9 cellular contexts compared by ENCODE assay signal in the genomic region with DNA sequence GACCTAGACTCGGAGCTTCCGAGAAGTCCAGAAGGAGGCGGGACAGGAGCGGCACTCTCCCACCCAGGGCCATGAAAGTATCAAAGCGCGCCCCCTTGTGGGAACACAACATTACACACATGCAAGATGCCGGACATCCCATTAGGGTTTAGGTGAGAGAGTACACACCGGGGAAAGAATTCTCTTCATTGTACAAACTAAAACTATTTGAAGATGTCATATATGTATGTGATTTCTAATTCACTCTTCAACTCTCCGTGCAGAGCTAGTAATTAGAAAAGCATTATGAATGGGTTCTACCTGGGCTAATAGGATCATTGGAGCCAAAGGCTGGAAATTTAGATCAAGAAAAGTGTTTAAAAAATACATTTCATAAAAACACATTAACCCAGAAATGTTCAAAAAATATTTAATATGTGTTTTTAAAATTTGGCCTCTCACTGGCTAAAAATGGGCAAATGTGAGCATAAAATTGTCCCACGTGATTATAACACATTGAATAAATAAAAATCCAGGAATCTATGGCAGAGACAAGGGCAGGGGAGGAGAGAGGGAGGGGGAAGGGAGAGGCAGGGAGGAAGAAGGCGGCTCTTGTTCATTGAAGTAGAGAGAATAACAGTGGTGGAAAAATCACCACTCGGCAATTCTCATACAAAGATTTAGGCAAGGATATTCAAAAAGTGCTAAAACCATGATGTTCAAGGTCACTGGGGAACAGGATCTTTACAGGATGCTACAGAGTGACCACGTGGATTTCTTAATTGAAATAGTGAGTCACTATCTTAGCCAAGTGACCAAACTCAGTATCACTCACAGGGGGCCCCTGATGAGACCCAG. TPM values are rescaled to one million over a fixed set of nuclear protein-coding genes. Genes with fewer than 3 reads are reported as not detected.
DNase-seq lines count a peak whose midpoint lies in the region; ATAC-seq, FAIRE-seq and TF ChIP-seq lines count a peak whose summit lies in the region.
"Had no signal": no experiment of that assay in that cellular context is flagged by ENCODE, and none has a peak within 500 bp of the region (broad histone marks: within the 10 kb centered on the region; RNA-seq: fewer than 3 reads in every experiment).

No MANE protein-coding gene starts in this region.

- 17% methylated on average over 1 of the region's 13 CpGs; no CpG with 5 or more reads in 1 of the 2 experiments for WGBS in IMR-90 (ENCODE audit: extremely low coverage in 2 of 2, insufficient read length in 1 of 2), 2 experiments
- WGBS in small intestine, 3 donors: 64 to 84% (median 83%) methylated on average over 13 of the region's 13 CpGs

- H2AFZ ChIP-seq in IMR-90 (replicated peaks; ENCODE audit: low read length, poor library complexity): no peak overlapping the region

- POLR2A ChIA-PET in IMR-90 (lab: Charles Lee; ENCODE audit: unreplicated experiment): no interaction called here

- CTCF ChIA-PET in IMR-90 (lab: Yijun Ruan, JAX): interaction anchor here (0.5 kb wide), 1 partner anchor 37 kb away, joined by 3 read pairs; no protein-coding TSS in a partner anchor

- peaks cover 43% of the 10 kb centered on the region for H3K36me3 ChIP-seq in IMR-90 (ENCODE audit: control insufficient read depth, insufficient read depth, low read length)
- peaks cover 17% of the 10 kb centered on the region for H3K36me3 ChIP-seq in adipocyte (ENCODE audit: control insufficient read depth, insufficient read depth, low read length, severe bottlenecking)
- H3K36me3 ChIP-seq in small intestine (ENCODE audit: control insufficient read depth in 2 of 2, insufficient read depth in 2 of 2, low read length in 2 of 2): peaks cover 12 to 17% of the 10 kb centered on the region in 2 donors

- H4K5ac ChIP-seq in IMR-90 (ENCODE audit: low read depth, low read length): no peak overlapping the region

- no peak overlapping the region for H3K18ac ChIP-seq in IMR-90 (ENCODE audit: low read depth, low read length)

- no peak overlapping the region for H2AK9ac ChIP-seq in IMR-90 (replicated peaks; ENCODE audit: low read depth, low read length, poor library complexity)

- H3K4me1 ChIP-seq in IMR-90 (ENCODE audit: control insufficient read depth, insufficient read depth, low read length): no peaks in the 10 kb centered on the region
- no peaks in the 10 kb centered on the region for H3K4me1 ChIP-seq in adipocyte (ENCODE audit: control insufficient read depth, insufficient read depth, low read length)
- no peaks in the 10 kb centered on the region for H3K4me1 ChIP-seq in small intestine (ENCODE audit: control insufficient read depth in 2 of 2, insufficient read depth in 1 of 2, low read depth in 1 of 2, low read length in 1 of 2)

- FAIRE-seq in D721Med (lab: Jason Lieb, UNC) (no peak), small intestine (lab: Jason Lieb, UNC) (no peak)

- no peak overlapping the region for H3K56ac ChIP-seq in IMR-90 (ENCODE audit: extremely low read depth, insufficient read depth, low read length)

- H2BK20ac ChIP-seq in IMR-90 (ENCODE audit: low read depth, low read length): no peak overlapping the region

- H4K91ac ChIP-seq in IMR-90 (ENCODE audit: insufficient read depth, low read depth, low read length): no peak overlapping the region

- TF ChIP-seq CTCF in D721Med (IDR thresholded peaks at IDR 0.05; ENCODE audit: insufficient read depth, missing control alignments) (peak; percentile 52), IMR-90 (conservative IDR thresholded peaks at IDR 0.05; ENCODE audit: low read depth, low read length) (peak; percentile 48)

- no peaks in the 10 kb centered on the region for H3K27me3 ChIP-seq in IMR-90 (ENCODE audit: control insufficient read depth, insufficient read depth, low read length)
- no peaks in the 10 kb centered on the region for H3K27me3 ChIP-seq in adipocyte (replicated peaks; ENCODE audit: control insufficient read depth, insufficient read depth, low read length)
- no peaks in the 10 kb centered on the region for H3K27me3 ChIP-seq in small intestine (ENCODE audit: control insufficient read depth in 2 of 2, insufficient read depth in 2 of 2, low read length in 2 of 2)

- H2BK5ac ChIP-seq in IMR-90 (ENCODE audit: low read depth, low read length, poor library complexity, severe bottlenecking): no peak overlapping the region

- no peak overlapping the region for H2BK15ac ChIP-seq in IMR-90 (ENCODE audit: low read depth, low read length)

- peaks cover 3% of the 10 kb centered on the region; the same call in 1 of the 2 replicates for H3K9me1 ChIP-seq in IMR-90 (ENCODE audit: insufficient read depth, low read length)

- peak; percentile 36 for TF ChIP-seq RAD21 in IMR-90 (IDR thresholded peaks at IDR 0.05; ENCODE audit: low read length)

- intact Hi-C loops in IMR-90 (cut with micrococcal nuclease): loop anchor here (5.0 to 10.0 kb wide), 2 partner anchors 124 to 447 kb away; no protein-coding TSS in a partner anchor
- intact Hi-C loops in left ventricle myocardium superior (cut with micrococcal nuclease): loop anchor here (10.0 kb wide), 1 partner anchor 127 kb away; no protein-coding TSS in a partner anchor

- no peak overlapping the region for H3K4ac ChIP-seq in IMR-90 (ENCODE audit: low read depth, low read length)

- ATAC-seq in IMR-90 (ENCODE audit: low read depth) (peak; percentile 63), left ventricle myocardium superior (peak; percentile 77), HG02970 (IDR thresholded peaks at IDR 0.05; ENCODE audit: low FRiP score, unreplicated experiment) (no peak), HG03196 (IDR thresholded peaks at IDR 0.05; ENCODE audit: unreplicated experiment) (no peak)

- H3K4me2 ChIP-seq in IMR-90 (ENCODE audit: low read depth, low read length): no peak overlapping the region

- DNase-seq in D721Med (ENCODE audit: insufficient read length, low spot score): peak; percentile 38
- peak; percentile 41 for DNase-seq in IMR-90
- peak; percentile 70 for DNase-seq in adipocyte (ENCODE audit: low read depth)
- peak; percentile 81 for DNase-seq in left ventricle myocardium superior
- DNase-seq in small intestine: peak; percentile 5
- no peak for DNase-seq in NCI-H2171 (lab: John Stamatoyannopoulos, UW)

- BruUV-seq in IMR-90 (replicated peaks; lab: Mats Ljungman, UMichigan): no TSS peak

- no peak overlapping the region for H2AK5ac ChIP-seq in IMR-90 (ENCODE audit: low read depth, low read length)

- no peak overlapping the region for H3K14ac ChIP-seq in IMR-90 (replicated peaks; ENCODE audit: low read depth, low read length)

- H4K20me1 ChIP-seq in IMR-90 (ENCODE audit: insufficient read depth, low read length): peaks cover 3% of the 10 kb centered on the region

- H3K23ac ChIP-seq in IMR-90 (ENCODE audit: low read depth, low read length): no peak overlapping the region

- no peak for TF ChIP-seq POLR2A in IMR-90 (IDR thresholded peaks at IDR 0.05; ENCODE audit: low read depth, low read length)

- dilution Hi-C loops in IMR-90 (cut with HindIII; ENCODE audit: low sequenced_read_pairs, unreplicated experiment): no loop called here

- no peak overlapping the region for H2BK120ac ChIP-seq in IMR-90 (ENCODE audit: low read depth, low read length)

- no peaks in the 10 kb centered on the region for H3K9me3 ChIP-seq in IMR-90 (ENCODE audit: control insufficient read depth, insufficient read depth, low read length)
- no peaks in the 10 kb centered on the region for H3K9me3 ChIP-seq in adipocyte (ENCODE audit: control insufficient read depth, low read length)
- H3K9me3 ChIP-seq in small intestine (ENCODE audit: control insufficient read depth, low read depth): no peaks in the 10 kb centered on the region

- H3K9ac ChIP-seq in IMR-90 (ENCODE audit: low read depth, low read length): no peak overlapping the region
- H3K9ac ChIP-seq in adipocyte (ENCODE audit: low read length): no peak overlapping the region

- H4K8ac ChIP-seq in IMR-90 (ENCODE audit: low read depth in 2 of 2, low read length in 2 of 2): no peak overlapping the region

- no peak overlapping the region for H3K4me3 ChIP-seq in IMR-90 (ENCODE audit: insufficient read depth, low read depth, low read length)
- H3K4me3 ChIP-seq in adipocyte (ENCODE audit: low read length): no peak overlapping the region
- no peak overlapping the region for H3K4me3 ChIP-seq in small intestine (ENCODE audit: low read depth in 1 of 2, low read length in 2 of 2)
- H3K4me3 ChIP-seq: SK-N-MC had no signal

- H3K27ac ChIP-seq in IMR-90 (ENCODE audit: insufficient read depth, low read length) (no peak overlapping the region), small intestine (ENCODE audit: low read depth in 1 of 2, low read length in 1 of 2) (no peak overlapping the region)
- H3K27ac ChIP-seq: SK-N-MC had no signal

- no peaks in the 10 kb centered on the region for H3K79me1 ChIP-seq in IMR-90 (ENCODE audit: low read depth in 1 of 2, low read length in 2 of 2)

- in situ Hi-C loops in IMR-90 (cut with MboI; ENCODE audit: low sequenced_read_pairs): no loop called here

TF ChIP-seq in IMR-90, 13 proteins besides CTCF, POLR2A, EP300 and RAD21:
- peak; percentile 24; the same call in 1 of the 2 replicates for TF ChIP-seq MAFK (IDR thresholded peaks at IDR 0.05; ENCODE audit: low read depth, low read length)
- TF ChIP-seq BHLHE40 (IDR thresholded peaks at IDR 0.05; ENCODE audit: low read depth, low read length): no peak
- peak; percentile 32 for TF ChIP-seq SMC3 (IDR thresholded peaks at IDR 0.05; ENCODE audit: low read depth, low read length)
TF ChIP-seq in IMR-90: peak in this region for 2.

RNA-seq across cellular contexts. Expression of gene FBXO21, which starts 38.9 kb away (rescaled TPM):
- total RNA-seq in IMR-90 (2012; rRNA removed) (56.6 and 61.7 TPM in 2 replicates), left ventricle myocardium superior (33.5 TPM)
- polyA plus RNA-seq in IMR-90 (2012; rRNA removed) (37.6 and 43.6 TPM in 2 replicates), small intestine (10 to 100 TPM in 1 of 3 donors, 1 to 10 TPM in 2; 6.8 to 16.8 (median 8.5) TPM)
- 21.5 and 38.1 TPM in 2 replicates for polyA plus RNA-seq in IMR-90 (2012; cell fraction: cytosol; rRNA removed)
- polyA plus RNA-seq in IMR-90 (2012; cell fraction: nucleus; rRNA removed; ENCODE audit: low replicate concordance): 24.4 and 28.8 TPM in 2 replicates

RNA-seq across cellular contexts. Expression of gene TESC, which starts 52.2 kb away (rescaled TPM):
- total RNA-seq in IMR-90 (2012; rRNA removed) (0.18 TPM in 1 of 2 replicates, not detected in the other), left ventricle myocardium superior (115 TPM)
- polyA plus RNA-seq in IMR-90 (2012; rRNA removed) (0.22 TPM in 1 of 2 replicates, not detected in the other), small intestine (1 to 10 TPM in 2 of 3 donors, not detected in 1; 4.9 to 6.4 TPM)
- polyA plus RNA-seq in IMR-90 (2012; cell fraction: cytosol; rRNA removed): 0.09 TPM in 1 of 2 replicates, not detected in the other
- polyA plus RNA-seq in IMR-90 (2012; cell fraction: nucleus; rRNA removed; ENCODE audit: low replicate concordance): not detected in 2 replicates

Comparison
In these comparisons a context has a peak if more than half of its experiments do, and no peak if none do; other contexts are left out.
1. ATAC-seq: peak in IMR-90 (single experiment) and left ventricle myocardium superior (single experiment); none in HG02970 (single experiment) and HG03196 (single experiment).
2. RNA of gene TESC, which starts 52.2 kb away (total RNA-seq): 115 TPM in left ventricle myocardium superior (single experiment); 0.18 TPM in IMR-90; every median in the first group is over 10 times any median in the second.